Comparison of ENCODE assay signal across 27 cellular contexts in genomic region chr12:121138284-121138683, GRCh38. TPM values are rescaled to one million over a fixed set of nuclear protein-coding genes. Genes with fewer than 3 reads are reported as not detected.
DNase-seq lines count a peak whose midpoint lies in the region; ATAC-seq, FAIRE-seq and TF ChIP-seq lines count a peak whose summit lies in the region.
"Had no signal": no experiment of that assay in that cellular context is flagged by ENCODE, and none has a peak within 500 bp of the region (broad histone marks: within the 10 kb centered on the region; RNA-seq: fewer than 3 reads in every experiment).

No MANE protein-coding gene starts in this region.

- H3K4me1 ChIP-seq in HepG2 (ENCODE audit: insufficient read depth, low read length) = peaks cover 6% of the 10 kb centered on the region
- peaks cover 4% of the 10 kb centered on the region for H3K4me1 ChIP-seq in osteoblast (ENCODE audit: insufficient read depth, low read length)
- H3K4me1 ChIP-seq: prostate gland had no signal

- no peak for TF ChIP-seq CTCF in HepG2 (CRISPR knock-in tag; IDR thresholded peaks at IDR 0.05)
- TF ChIP-seq CTCF in osteoblast (IDR thresholded peaks at IDR 0.05; ENCODE audit: extremely low read depth, low read depth, low read length) = no peak

- in situ Hi-C loops in HepG2 (cut with HindIII; ENCODE audit: extremely low pct_ligation_motif_present, low pct_unique_long_range_greater_than_20kb) = no loop called here

- POLR2A ChIA-PET in HepG2 (lab: Yijun Ruan, JAX) (no interaction called here), T-cell (lab: Charles Lee) (no interaction called here)

- peaks cover 18% of the 10 kb centered on the region for H3K4me1 Mint-ChIP-seq in activated T-helper 17 cell treated with anti-CD3 and anti-CD28 coated beads, Interleukin-2, amount 50 U/mL, for 72 hours
- peaks cover 16 to 25% (median 17%) of the 10 kb centered on the region in 3 donors for H3K4me1 Mint-ChIP-seq in T-cell

- no peaks in the 10 kb centered on the region for H3K27me3 Mint-ChIP-seq in activated T-helper 17 cell treated with anti-CD3 and anti-CD28 coated beads, Interleukin-2, amount 50 U/mL, for 72 hours
- no peaks in the 10 kb centered on the region for H3K27me3 Mint-ChIP-seq in T-cell
- H3K27me3 Mint-ChIP-seq: stimulated activated naive CD8-positive, alpha-beta T cell treated with anti-CD3 and anti-CD28 coated beads, Interleukin-15, amount 100 ng/mL, for 72 hours; type B pancreatic cell had no signal

- H3K27me3 ChIP-seq in HepG2 (ENCODE audit: control insufficient read depth in 1 of 2, insufficient read depth in 2 of 2, low read length in 2 of 2) (0 out of 5 replicates have a peak, but pooled peaks cover 0 to 5% of the 10 kb centered on the region in 2 experiments), osteoblast (ENCODE audit: insufficient read depth, low read length) (peaks cover 3% of the 10 kb centered on the region)
- H3K27me3 ChIP-seq: adrenal gland had no signal

- no TSS peak for BruUV-seq in HepG2 (replicated peaks; lab: Mats Ljungman, UMichigan)

- CTCF ChIA-PET in HepG2 (lab: Yijun Ruan, JAX; ENCODE audit: low intra/inter-chr PET ratio, low total read pairs) = no interaction called here
- CTCF ChIA-PET in T-cell (lab: Charles Lee) = no interaction called here

- no peak for FAIRE-seq in HepG2 (lab: Jason Lieb, UNC)
- FAIRE-seq: endothelial cell of umbilical vein, GM18507 had no signal

- H3K4me2 ChIP-seq in HepG2 (ENCODE audit: low read depth, low read length) (peak overlapping the region; percentile 40), osteoblast (ENCODE audit: insufficient read depth, low read length) (no peak overlapping the region)

- 19% methylated on average over 5 of the region's 5 CpGs for WGBS in HepG2 (ENCODE audit: low lambda C conversion rate)

- H2AFZ ChIP-seq in HepG2 (ENCODE audit: low read length) (no peak overlapping the region), osteoblast (ENCODE audit: low read length) (no peak overlapping the region)
- H2AFZ ChIP-seq: GM23248 had no signal

- no peak overlapping the region for H3K4me3 Mint-ChIP-seq in activated T-helper 17 cell treated with anti-CD3 and anti-CD28 coated beads, Interleukin-2, amount 50 U/mL, for 72 hours
- H3K4me3 Mint-ChIP-seq in T-cell = no peak overlapping the region
- H3K4me3 Mint-ChIP-seq: stimulated activated naive CD8-positive, alpha-beta T cell treated with anti-CD3 and anti-CD28 coated beads, Interleukin-15, amount 100 ng/mL, for 72 hours; type B pancreatic cell had no signal

- H3K36me3 Mint-ChIP-seq in activated T-helper 17 cell treated with anti-CD3 and anti-CD28 coated beads, Interleukin-2, amount 50 U/mL, for 72 hours (ENCODE audit: low read depth) = no peaks in the 10 kb centered on the region
- H3K36me3 Mint-ChIP-seq in T-cell = peaks cover 18% of the 10 kb centered on the region
- H3K36me3 Mint-ChIP-seq: type B pancreatic cell had no signal

- TF ChIP-seq RAD21 in Ishikawa (IDR thresholded peaks at IDR 0.05; ENCODE audit: low read depth) = no peak
- no peak for TF ChIP-seq RAD21 in HepG2 (CRISPR knock-in tag; IDR thresholded peaks at IDR 0.05)

- H3K36me3 ChIP-seq in HepG2 (replicated peaks in 1 of 2; ENCODE audit: control insufficient read depth in 1 of 2, insufficient read depth in 2 of 2, low read length in 2 of 2) (no peaks in the 10 kb centered on the region), osteoblast (ENCODE audit: insufficient read depth, low read length) (no peaks in the 10 kb centered on the region)
- H3K36me3 ChIP-seq: adrenal gland, prostate gland had no signal

- no peak overlapping the region for H3K9ac ChIP-seq in HepG2 (ENCODE audit: insufficient read depth, low read depth, low read length)
- H3K9ac ChIP-seq: GM23248 had no signal

- no peaks in the 10 kb centered on the region for H3K79me2 ChIP-seq in HepG2 (ENCODE audit: insufficient read depth, low read length)
- H3K79me2 ChIP-seq in osteoblast (ENCODE audit: insufficient read depth, low read length) = no peaks in the 10 kb centered on the region

- intact Hi-C loops in HepG2 (cut with micrococcal nuclease; ENCODE audit: unreplicated experiment) = no loop called here

- H3K4me3 ChIP-seq in HepG2 (replicated peaks in 1 of 3; ENCODE audit: insufficient read depth in 1 of 3, low read depth in 2 of 3, low read length in 3 of 3) (peak overlapping the region in 1 of 3 experiments; percentile 12; a peak in 1 of 6 replicates), osteoblast (ENCODE audit: insufficient read depth, low read length) (no peak overlapping the region)
- H3K4me3 ChIP-seq: adrenal gland, GM23248, lung, prostate gland had no signal

- H3K9me3 ChIP-seq in HepG2 (ENCODE audit: low read length) (no peaks in the 10 kb centered on the region), osteoblast (ENCODE audit: low read depth, low read length) (no peaks in the 10 kb centered on the region)
- H3K9me3 ChIP-seq: adrenal gland, prostate gland had no signal

- H3K27ac ChIP-seq in HepG2 (ENCODE audit: extremely low read length, insufficient read depth, low read length) (no peak overlapping the region), osteoblast (ENCODE audit: low read depth, low read length) (no peak overlapping the region)
- H3K27ac ChIP-seq: adrenal gland, GM23248, prostate gland had no signal

- H4K20me1 ChIP-seq in HepG2 (ENCODE audit: insufficient read depth, low read length) (no peaks in the 10 kb centered on the region), osteoblast (ENCODE audit: insufficient read depth, low read length) (no peaks in the 10 kb centered on the region)

- TF ChIP-seq EP300 in Ishikawa (IDR thresholded peaks at IDR 0.05; ENCODE audit: borderline replicate concordance) (no peak), HepG2 (IDR thresholded peaks at IDR 0.05; ENCODE audit: low read depth in 2 of 2, low read length in 2 of 2) (no peak), HepG2 (CRISPR knock-in tag; IDR thresholded peaks at IDR 0.05; ENCODE audit: borderline replicate concordance) (no peak)

- ATAC-seq in activated T-helper 17 cell treated with anti-CD3 and anti-CD28 coated beads, Interleukin-2, amount 50 U/mL, for 72 hours (replicated peaks) = peak; percentile 43
- peak; percentile 70 for ATAC-seq in HepG2
- no peak for ATAC-seq in HG02642 (IDR thresholded peaks at IDR 0.05; ENCODE audit: poor library complexity, unreplicated experiment)
- no peak for ATAC-seq in T-cell (replicated peaks in 1 of 4)
- ATAC-seq: stimulated activated naive CD8-positive, alpha-beta T cell treated with anti-CD3 and anti-CD28 coated beads, Interleukin-15, amount 100 ng/mL, for 72 hours had no signal

- H3K27ac Mint-ChIP-seq in activated T-helper 17 cell treated with anti-CD3 and anti-CD28 coated beads, Interleukin-2, amount 50 U/mL, for 72 hours = no peak overlapping the region
- H3K27ac Mint-ChIP-seq in T-cell = no peak overlapping the region
- H3K27ac Mint-ChIP-seq: stimulated activated naive CD8-positive, alpha-beta T cell treated with anti-CD3 and anti-CD28 coated beads, Interleukin-15, amount 100 ng/mL, for 72 hours; type B pancreatic cell had no signal

- H3K9me3 Mint-ChIP-seq in activated T-helper 17 cell treated with anti-CD3 and anti-CD28 coated beads, Interleukin-2, amount 50 U/mL, for 72 hours = no peaks in the 10 kb centered on the region
- H3K9me3 Mint-ChIP-seq in T-cell = no peaks in the 10 kb centered on the region
- H3K9me3 Mint-ChIP-seq: stimulated activated naive CD8-positive, alpha-beta T cell treated with anti-CD3 and anti-CD28 coated beads, Interleukin-15, amount 100 ng/mL, for 72 hours; type B pancreatic cell had no signal

- DNase-seq in ELF-1 (ENCODE audit: low read depth, low spot score) (peak; percentile 10), HepG2 (ENCODE audit: low spot score) (no peak), T-cell (no peak), midbrain (lab: John Stamatoyannopoulos, UW) (no peak), osteoblast (ENCODE audit: insufficient read length, low spot score, missing footprints) (no peak)
- DNase-seq: activated gamma-delta T cell treated with Interleukin-2 at 50 U/mL for 16 hours; activated T-cell treated with anti-CD3 and anti-CD28 coated beads, Interleukin-2, amount 50 U/mL, for 1 hour; adrenal gland; cortex of kidney; GF-D8; glutamatergic neuron; GM23248; NCI-H1105; NCI-H2029 treated with DMSO at 0.1 percent for 48 hours; NCI-H226; NCI-H774; stimulated activated CD4-positive, alpha-beta T cell treated with anti-CD3 and anti-CD28 coated beads, Interleukin-15, amount 100 ng/mL, for 24 hours; stimulated activated naive CD8-positive, alpha-beta T cell treated with anti-CD3 and anti-CD28 coated beads, Interleukin-15, amount 100 ng/mL, for 72 hours had no signal

- no peak for TF ChIP-seq POLR2A in HepG2 (IDR thresholded peaks at IDR 0.05; ENCODE audit: insufficient read depth in 1 of 2, low read depth in 2 of 2, low read length in 2 of 2)

TF ChIP-seq in Ishikawa, 13 proteins besides CTCF, POLR2A, EP300 and RAD21 (continues in another document):
- no peak for TF ChIP-seq YY1 (IDR thresholded peaks at IDR 0.05; ENCODE audit: low read depth)

RNA-seq across cellular contexts. Expression of gene P2RX7, which starts 5.6 kb away (rescaled TPM):
- 1 to 10 TPM; 3.8 to 6.4 TPM for total RNA-seq in activated T-helper 17 cell treated with anti-CD3 and anti-CD28 coated beads, Interleukin-2, amount 50 U/mL, for 72 hours
- total RNA-seq in HepG2 (2016; rRNA removed; fragmentation: Illumina TruSeq; extraction: Trizol) (0.13 TPM in 1 of 2 replicates, not detected in the other), T-cell (10 to 100 TPM in 1 of 5 donors, 1 to 10 TPM in 4; 4.6 to 11.0 (median 6.9) TPM), osteoblast (3.8 and 4.0 TPM in 2 replicates)
- total RNA-seq in HepG2 (2016; cell fraction: cytosol; rRNA removed; fragmentation: Illumina TruSeq; extraction: Trizol; ENCODE audit: low read depth) = not detected in 2 replicates
- total RNA-seq in HepG2 (2016; cell fraction: insoluble cytoplasmic fraction; rRNA removed; fragmentation: Illumina TruSeq; extraction: Trizol) = 0.03 TPM in 1 of 2 replicates, not detected in the other
- not detected in 2 replicates for total RNA-seq in HepG2 (2016; cell fraction: membrane; rRNA removed; fragmentation: Illumina TruSeq; extraction: Trizol)
- total RNA-seq in HepG2 (2016; cell fraction: nucleus; rRNA removed; fragmentation: Illumina TruSeq; extraction: Trizol) = not detected in 2 replicates
- polyA plus RNA-seq in HepG2 (2011; rRNA removed) = 0.56 and 0.73 TPM in 2 replicates
- 0.18 and 0.19 TPM in 2 replicates for polyA plus RNA-seq in HepG2 (2011; cell fraction: cytosol; rRNA removed)
- 1.1 and 1.7 TPM in 2 replicates for polyA plus RNA-seq in HepG2 (2011; cell fraction: nucleus; rRNA removed)
- 0.76 and 1.1 TPM in 2 replicates for polyA plus RNA-seq in HepG2 (2012)
- not detected in 2 replicates for polyA plus RNA-seq in HepG2 (2016; cell fraction: cytosol; fragmentation: Illumina TruSeq; extraction: Trizol; ENCODE audit: low read depth)
- not detected in 2 replicates for polyA plus RNA-seq in HepG2 (2016; cell fraction: insoluble cytoplasmic fraction; fragmentation: Illumina TruSeq; extraction: Trizol; ENCODE audit: low read depth)
- polyA plus RNA-seq in HepG2 (2016; cell fraction: membrane; fragmentation: Illumina TruSeq; extraction: Trizol; ENCODE audit: low read depth) = not detected in 2 replicates
- polyA plus RNA-seq in HepG2 (2016; cell fraction: nucleus; fragmentation: Illumina TruSeq; extraction: Trizol; ENCODE audit: insufficient read depth, low read depth) = not detected in 2 replicates
- polyA minus RNA-seq in HepG2 (2011; rRNA and poly(A)+ RNA removed; ENCODE audit: low replicate concordance) = 0.38 TPM in 1 of 2 replicates, not detected in the other
- 0.40 TPM in 1 of 2 replicates, not detected in the other for polyA minus RNA-seq in HepG2 (2011; cell fraction: cytosol; rRNA and poly(A)+ RNA removed)
- 0.64 and 1.9 TPM in 2 replicates for polyA minus RNA-seq in HepG2 (2011; cell fraction: nucleus; rRNA and poly(A)+ RNA removed)
- polyA plus RNA-seq: neural cell had no signal

Comparison
In these comparisons a context has a peak if more than half of its experiments do, and no peak if none do; other contexts are left out.
1. ATAC-seq: peak in activated T-helper 17 cell treated with anti-CD3 and anti-CD28 coated beads, Interleukin-2, amount 50 U/mL, for 72 hours (single experiment) and HepG2 (single experiment); none in HG02642 (single experiment) and T-cell (0 of 4).